In genomic region chr12:54216580-54217308, GRCh38 we compare ENCODE assay signal across 8 cellular contexts. TPM values are rescaled to one million over a fixed set of nuclear protein-coding genes. Genes with fewer than 3 reads are reported as not detected.
A peak's percentile ranks its signal among the peaks of the same experiment; 100 is the strongest.
DNase-seq lines count a peak whose midpoint lies in the region; ATAC-seq and TF ChIP-seq lines count a peak whose summit lies in the region.

No MANE protein-coding gene starts in this region.

- peak; percentile 31 for ATAC-seq in GM21576 (IDR thresholded peaks at IDR 0.05; ENCODE audit: unreplicated experiment)
- peak; percentile 76 for ATAC-seq in aorta (ENCODE audit: low FRiP score)

- intact Hi-C loops in aorta (cut with DNase I), result loop anchor here (5.0 kb wide), 2 partner anchors 41 to 141 kb away; no protein-coding TSS in a partner anchor

- no peaks in the 10 kb centered on the region for H3K27me3 ChIP-seq in aorta (ENCODE audit: control insufficient read depth in 1 of 2, insufficient read depth in 2 of 2, low read length in 1 of 2)

- H3K9me3 ChIP-seq in aorta (ENCODE audit: control insufficient read depth, low read length), result no peaks in the 10 kb centered on the region

- DNase-seq in AG10803 (ENCODE audit: low read depth), result peak; percentile 71
- peak; percentile 78 to 90 for DNase-seq in NCI-H187 (lab: John Stamatoyannopoulos, UW)
- DNase-seq in amniotic stem cell (lab: John Stamatoyannopoulos, UW), result peak; percentile 59
- peak; percentile 76 for DNase-seq in hepatic stellate cell (ENCODE audit: low spot score)
- DNase-seq in retina, result peak; percentile 93
- DNase-seq in aorta, result peak; percentile 81 to 87

- H3K27ac Mint-ChIP-seq in T-helper 1 cell treated with Interleukin-12 subunit alpha and Interleukin-12 subunit beta and Interleukin-4 antibody, amounts not matched to agents 30 μg/mL and 1 μg/mL, for 36 hours, result peak overlapping the region; percentile 58

- 7 to 8% methylated on average over 28 to 29 of the region's 29 CpGs for WGBS in aorta, 2 donors

- H3K4me1 ChIP-seq in aorta (ENCODE audit: control insufficient read depth in 1 of 2, insufficient read depth in 2 of 2, low read length in 2 of 2), result no peaks in the 10 kb centered on the region

- H3K9me3 Mint-ChIP-seq in T-helper 1 cell treated with Interleukin-12 subunit alpha and Interleukin-12 subunit beta and Interleukin-4 antibody, amounts not matched to agents 30 μg/mL and 1 μg/mL, for 36 hours, result no peaks in the 10 kb centered on the region

- no peaks in the 10 kb centered on the region for H3K36me3 ChIP-seq in aorta (ENCODE audit: control insufficient read depth in 1 of 2, insufficient read depth in 2 of 2, low read length in 1 of 2)

- H3K27ac ChIP-seq in aorta (ENCODE audit: low read depth in 1 of 2, low read length in 2 of 2), result no peak overlapping the region

- peaks cover 30% of the 10 kb centered on the region for H3K27me3 Mint-ChIP-seq in T-helper 1 cell treated with Interleukin-12 subunit alpha and Interleukin-12 subunit beta and Interleukin-4 antibody, amounts not matched to agents 30 μg/mL and 1 μg/mL, for 36 hours (ENCODE audit: low read depth)

- no peaks in the 10 kb centered on the region for H3K36me3 Mint-ChIP-seq in T-helper 1 cell treated with Interleukin-12 subunit alpha and Interleukin-12 subunit beta and Interleukin-4 antibody, amounts not matched to agents 30 μg/mL and 1 μg/mL, for 36 hours (ENCODE audit: low read depth)

- peaks cover 24% of the 10 kb centered on the region for H3K4me1 Mint-ChIP-seq in T-helper 1 cell treated with Interleukin-12 subunit alpha and Interleukin-12 subunit beta and Interleukin-4 antibody, amounts not matched to agents 30 μg/mL and 1 μg/mL, for 36 hours (ENCODE audit: low read depth)

- peak; percentile 80 for TF ChIP-seq CTCF in AG10803 (conservative IDR thresholded peaks at IDR 0.05; ENCODE audit: low read length)

- peak overlapping the region; percentile 74 for H3K4me3 Mint-ChIP-seq in T-helper 1 cell treated with Interleukin-12 subunit alpha and Interleukin-12 subunit beta and Interleukin-4 antibody, amounts not matched to agents 30 μg/mL and 1 μg/mL, for 36 hours

- H3K4me3 ChIP-seq in AG10803 (ENCODE audit: low read length) (peak overlapping the region; percentile 57), aorta (ENCODE audit: low read length in 2 of 2) (peak overlapping the region in 1 of 2 donors; percentile 36)

RNA-seq across cellular contexts. Expression of gene SMUG1, which starts 28.0 kb away (rescaled TPM):
- 10 to 100 TPM; 21.8 to 27.6 TPM for total RNA-seq in aorta
- 10 to 100 TPM; 22.3 to 32.3 TPM for polyA plus RNA-seq in aorta
